8 cellular contexts compared by ENCODE assay signal in the genomic region with DNA sequence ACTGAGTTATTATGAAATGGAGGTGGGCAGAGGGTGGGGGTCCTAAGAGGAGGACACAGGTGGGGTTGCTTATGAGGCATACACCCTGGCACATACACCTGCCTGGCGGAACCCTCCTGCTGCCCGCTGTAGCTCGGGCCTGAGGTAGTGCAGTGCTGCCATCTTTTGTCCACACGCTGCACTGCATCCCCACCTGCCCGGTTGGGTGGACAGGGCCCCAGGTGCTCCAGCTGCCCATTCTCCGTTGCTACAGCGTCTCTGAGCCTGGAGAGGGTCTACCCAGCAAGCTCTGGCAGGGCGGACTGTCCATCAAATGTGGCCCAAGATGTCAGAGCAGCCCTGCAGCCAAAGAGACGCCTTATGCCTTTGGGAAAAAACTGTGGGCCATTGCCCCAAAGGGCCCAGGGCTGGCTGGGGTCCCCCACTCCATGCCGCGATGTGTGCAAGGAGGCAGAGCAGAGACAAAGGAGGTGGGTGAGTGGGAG.
A peak's percentile ranks its signal among the peaks of the same experiment; 100 is the strongest.
DNase-seq lines count a peak whose midpoint lies in the region; ATAC-seq and TF ChIP-seq lines count a peak whose summit lies in the region.

No MANE protein-coding gene starts in this region.

- H3K4me3 Mint-ChIP-seq in chondrocyte (ENCODE audit: unreplicated experiment) (no peak overlapping the region), mesothelial cell of epicardium (no peak overlapping the region)

- DNase-seq in DMS53 treated with DMSO at 0.1 percent for 48 hours (lab: John Stamatoyannopoulos, UW; ENCODE audit: unreplicated experiment) = peak; percentile 52
- DNase-seq in HFF-Myc (ENCODE audit: extremely low read depth, low read depth) = no peak
- DNase-seq in NCI-H774 (lab: John Stamatoyannopoulos, UW) = peak; percentile 73
- no peak for DNase-seq in chondrocyte (ENCODE audit: low spot score)
- peak in 1 of 2 experiments; percentile 76 for DNase-seq in mesothelial cell of epicardium (ENCODE audit: low spot score in 2 of 2, unreplicated experiment in 2 of 2)
- no peak for DNase-seq in MV-4-11 (lab: John Stamatoyannopoulos, UW)

- H3K4me1 Mint-ChIP-seq in chondrocyte (ENCODE audit: low read depth) (no peaks in the 10 kb centered on the region), mesothelial cell of epicardium (no peaks in the 10 kb centered on the region)

- peak; percentile 77 for TF ChIP-seq CTCF in HFF-Myc (IDR thresholded peaks at IDR 0.05; ENCODE audit: low read depth, low read length, missing control alignments)
- TF ChIP-seq CTCF in chondrocyte (IDR thresholded peaks at IDR 0.05) = peak; percentile 79
- TF ChIP-seq CTCF in mesothelial cell of epicardium (IDR thresholded peaks at IDR 0.05; ENCODE audit: unreplicated experiment) = peak; percentile 57

- H3K4me3 ChIP-seq in HFF-Myc (replicated peaks; ENCODE audit: low read depth, low read length) = no peak overlapping the region

- peaks cover 2% of the 10 kb centered on the region for H3K36me3 Mint-ChIP-seq in chondrocyte (ENCODE audit: low read depth)
- no peaks in the 10 kb centered on the region for H3K36me3 Mint-ChIP-seq in mesothelial cell of epicardium

- ATAC-seq in GM19035 (IDR thresholded peaks at IDR 0.05; ENCODE audit: unreplicated experiment) (no peak), GM18861 (IDR thresholded peaks at IDR 0.05; ENCODE audit: unreplicated experiment) (no peak)

- no peak overlapping the region for H3K27ac Mint-ChIP-seq in chondrocyte (ENCODE audit: unreplicated experiment)
- H3K27ac Mint-ChIP-seq in mesothelial cell of epicardium = no peak overlapping the region

- H3K9me3 Mint-ChIP-seq in chondrocyte (ENCODE audit: low read depth) = peaks cover 2% of the 10 kb centered on the region
- no peaks in the 10 kb centered on the region for H3K9me3 Mint-ChIP-seq in mesothelial cell of epicardium

- H3K27me3 Mint-ChIP-seq in chondrocyte (ENCODE audit: low read depth) (peaks cover 17% of the 10 kb centered on the region), mesothelial cell of epicardium (ENCODE audit: low read depth) (peaks cover 24% of the 10 kb centered on the region)

Comparison
In these comparisons a context has a peak if more than half of its experiments do, and no peak if none do; other contexts are left out.
1. DNase-seq: peak in DMS53 treated with DMSO at 0.1 percent for 48 hours (single experiment) and NCI-H774 (single experiment); none in HFF-Myc (single experiment), chondrocyte (single experiment) and MV-4-11 (single experiment).
2. Peak in every context shown above with its lines, with median percentiles within 50 percentile points of each other: CTCF ChIP-seq.